ENCODE assay signal across 15 cellular contexts in the genomic region with DNA sequence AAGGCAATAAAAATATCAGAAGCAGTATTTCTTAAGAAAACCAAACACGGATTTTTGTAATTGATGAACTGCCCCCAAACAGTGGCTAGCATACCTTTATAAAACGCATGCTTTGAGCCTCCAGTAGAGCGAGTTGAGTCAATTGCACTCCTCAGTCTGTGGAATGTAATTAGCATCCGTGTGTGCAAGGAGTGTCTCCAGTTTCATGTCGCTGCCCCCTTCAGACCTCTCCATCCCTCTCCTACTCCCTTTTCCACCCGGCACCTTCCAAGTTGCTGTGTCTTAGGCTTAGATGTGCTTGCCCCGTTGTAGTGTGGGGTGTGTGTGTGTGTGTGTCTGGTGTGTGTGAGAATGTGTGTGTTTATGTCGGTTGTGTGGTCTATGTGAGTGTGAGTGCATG. TPM values are rescaled to one million over a fixed set of nuclear protein-coding genes. Genes with fewer than 3 reads are reported as not detected.
DNase-seq lines count a peak whose midpoint lies in the region; ATAC-seq and TF ChIP-seq lines count a peak whose summit lies in the region.
"Had no signal": no experiment of that assay in that cellular context is flagged by ENCODE, and none has a peak within 500 bp of the region (broad histone marks: within the 10 kb centered on the region; RNA-seq: fewer than 3 reads in every experiment).

No MANE protein-coding gene starts in this region.

- no peak overlapping the region for H2AK9ac ChIP-seq in IMR-90 (replicated peaks; ENCODE audit: low read depth, low read length, poor library complexity)

- H3K56ac ChIP-seq in IMR-90 (ENCODE audit: extremely low read depth, insufficient read depth, low read length), result no peak overlapping the region

- ATAC-seq in IMR-90 (ENCODE audit: low read depth), result no peak
- ATAC-seq in GM21723 (IDR thresholded peaks at IDR 0.05; ENCODE audit: unreplicated experiment), result no peak
- no peak for ATAC-seq in left cardiac atrium
- ATAC-seq: HCT116, HepG2 had no signal

- H3K14ac ChIP-seq in IMR-90 (replicated peaks; ENCODE audit: low read depth, low read length), result no peak overlapping the region
- H3K14ac ChIP-seq in neuronal stem cell (ENCODE audit: low read length), result no peak overlapping the region

- DNase-seq in AG10803 (ENCODE audit: low read depth) (peak; percentile 37), IMR-90 (no peak), esophagus muscularis mucosa (ENCODE audit: extremely low spot score) (peak; percentile 45), neuronal stem cell (ENCODE audit: low spot score) (no peak), LoVo (ENCODE audit: low spot score) (no peak), adrenal gland (no peak), left cardiac atrium (no peak)
- DNase-seq: BE2C; CD4-positive, alpha-beta memory T cell; DND-41; GF-D8 had no signal

- no peak overlapping the region for H4K5ac ChIP-seq in IMR-90 (ENCODE audit: low read depth, low read length)

- peak overlapping the region; percentile 86 for H2BK5ac ChIP-seq in IMR-90 (ENCODE audit: low read depth, low read length, poor library complexity, severe bottlenecking)
- H2BK5ac ChIP-seq in neuronal stem cell (ENCODE audit: low read length), result no peak overlapping the region

- H4K91ac ChIP-seq in IMR-90 (ENCODE audit: insufficient read depth, low read depth, low read length), result no peak overlapping the region
- H4K91ac ChIP-seq in neuronal stem cell (ENCODE audit: low read depth, low read length, poor library complexity), result no peak overlapping the region

- intact Hi-C loops in IMR-90 (cut with micrococcal nuclease) (no loop called here), esophagus muscularis mucosa (cut with DNase I) (no loop called here), adrenal gland (cut with DNase I) (no loop called here), left cardiac atrium (cut with DNase I) (no loop called here)

- no peak for TF ChIP-seq RAD21 in IMR-90 (IDR thresholded peaks at IDR 0.05; ENCODE audit: low read length)

- H2BK120ac ChIP-seq in IMR-90 (ENCODE audit: low read depth, low read length), result no peak overlapping the region
- H2BK120ac ChIP-seq in neuronal stem cell (ENCODE audit: low read depth, low read length), result no peak overlapping the region

- H3K27me3 ChIP-seq in IMR-90 (ENCODE audit: control insufficient read depth, insufficient read depth, low read length) (peaks cover 3% of the 10 kb centered on the region), esophagus muscularis mucosa (no peaks in the 10 kb centered on the region), neuronal stem cell (ENCODE audit: control insufficient read depth in 3 of 3, insufficient read depth in 3 of 3, low read depth in 1 of 3, low read length in 3 of 3) (peaks cover 0 to 3% (median 0%) of the 10 kb centered on the region in 3 experiments), adrenal gland (no peaks in the 10 kb centered on the region)
- H3K27me3 ChIP-seq: BE2C had no signal

- dilution Hi-C loops in IMR-90 (cut with HindIII; ENCODE audit: low sequenced_read_pairs, unreplicated experiment), result no loop called here

- POLR2A ChIA-PET in IMR-90 (lab: Charles Lee; ENCODE audit: unreplicated experiment), result no interaction called here

- H3K27ac ChIP-seq in IMR-90 (ENCODE audit: insufficient read depth, low read length) (no peak overlapping the region), esophagus muscularis mucosa (replicated peaks in 1 of 4) (no peak overlapping the region), neuronal stem cell (replicated peaks; ENCODE audit: low read length) (no peak overlapping the region), adrenal gland (no peak overlapping the region)
- H3K27ac ChIP-seq: C4-2B had no signal

- in situ Hi-C loops in IMR-90 (cut with MboI; ENCODE audit: low sequenced_read_pairs), result no loop called here

- CTCF ChIA-PET in IMR-90 (lab: Yijun Ruan, JAX), result no interaction called here

- H2BK15ac ChIP-seq in IMR-90 (ENCODE audit: low read depth, low read length) (no peak overlapping the region), neuronal stem cell (ENCODE audit: low read length) (no peak overlapping the region)

- H4K8ac ChIP-seq in IMR-90 (ENCODE audit: low read depth in 2 of 2, low read length in 2 of 2) (no peak overlapping the region), neuronal stem cell (ENCODE audit: low read depth, low read length) (peak overlapping the region; percentile 90)

- 83% methylated on average over 4 of the region's 8 CpGs; no CpG with 5 or more reads in 1 of the 2 experiments for WGBS in IMR-90 (ENCODE audit: extremely low coverage in 2 of 2, insufficient read length in 1 of 2), 2 experiments
- WGBS in esophagus muscularis mucosa, result 75% methylated on average over 8 of the region's 8 CpGs
- WGBS in neuronal stem cell (ENCODE audit: extremely low coverage in 2 of 2, insufficient read length in 2 of 2, insufficient replicate concordance in 1 of 2), 2 donors, result 100% methylated on average over 1 of the region's 8 CpGs; no CpG with 5 or more reads in 1 of the 2 donors
- 71 to 81% (median 78%) methylated on average over 8 of the region's 8 CpGs for WGBS in adrenal gland, 4 donors

- TF ChIP-seq EP300 in esophagus muscularis mucosa (IDR thresholded peaks at IDR 0.05), result no peak

- H2BK20ac ChIP-seq in IMR-90 (ENCODE audit: low read depth, low read length), result no peak overlapping the region

- H2BK12ac ChIP-seq in neuronal stem cell (ENCODE audit: low read length), result no peak overlapping the region

- no peak overlapping the region for H3K18ac ChIP-seq in IMR-90 (ENCODE audit: low read depth, low read length)
- no peak overlapping the region for H3K18ac ChIP-seq in neuronal stem cell (ENCODE audit: low read length)

- peaks cover 11% of the 10 kb centered on the region for H3K9me1 ChIP-seq in IMR-90 (ENCODE audit: insufficient read depth, low read length)

- H4K20me1 ChIP-seq in IMR-90 (ENCODE audit: insufficient read depth, low read length), result no peaks in the 10 kb centered on the region

- BruUV-seq in IMR-90 (replicated peaks; lab: Mats Ljungman, UMichigan), result no TSS peak

- H3K4me1 ChIP-seq in IMR-90 (ENCODE audit: control insufficient read depth, insufficient read depth, low read length), result no peaks in the 10 kb centered on the region; the same call in 1 of the 2 replicates
- H3K4me1 ChIP-seq in esophagus muscularis mucosa, result peaks cover 0 to 8% (median 2%) of the 10 kb centered on the region in 4 donors
- H3K4me1 ChIP-seq in neuronal stem cell (ENCODE audit: control insufficient read depth in 2 of 2, insufficient read depth in 1 of 2, low read depth in 1 of 2, low read length in 2 of 2), result peaks cover 5 to 7% of the 10 kb centered on the region in 2 donors
- no peaks in the 10 kb centered on the region for H3K4me1 ChIP-seq in adrenal gland (replicated peaks in 1 of 2)
- H3K4me1 ChIP-seq: BE2C had no signal

- H2AK5ac ChIP-seq in IMR-90 (ENCODE audit: low read depth, low read length), result no peak overlapping the region
- no peak overlapping the region for H2AK5ac ChIP-seq in neuronal stem cell (ENCODE audit: low read depth, low read length)

- TF ChIP-seq CTCF in AG10803 (conservative IDR thresholded peaks at IDR 0.05; ENCODE audit: low read length) (no peak), IMR-90 (conservative IDR thresholded peaks at IDR 0.05; ENCODE audit: low read depth, low read length) (no peak), esophagus muscularis mucosa (IDR thresholded peaks at IDR 0.05) (no peak), adrenal gland (IDR thresholded peaks at IDR 0.05) (no peak)

- no peak overlapping the region for H2AFZ ChIP-seq in IMR-90 (replicated peaks; ENCODE audit: low read length, poor library complexity)
- H2AFZ ChIP-seq in neuronal stem cell (ENCODE audit: low read length), result peak overlapping the region; percentile 31

- H3K36me3 ChIP-seq in IMR-90 (ENCODE audit: control insufficient read depth, insufficient read depth, low read length), result no peaks in the 10 kb centered on the region
- no peaks in the 10 kb centered on the region for H3K36me3 ChIP-seq in esophagus muscularis mucosa
- H3K36me3 ChIP-seq in neuronal stem cell (replicated peaks in 1 of 2; ENCODE audit: control insufficient read depth in 2 of 2, insufficient read depth in 2 of 2, low read length in 2 of 2), result peaks cover 0 to 8% of the 10 kb centered on the region in 2 donors
- H3K36me3 ChIP-seq in adrenal gland (replicated peaks in 1 of 2), result no peaks in the 10 kb centered on the region
- H3K36me3 ChIP-seq: BE2C had no signal

- H3K4me2 ChIP-seq in IMR-90 (ENCODE audit: low read depth, low read length) (no peak overlapping the region), neuronal stem cell (ENCODE audit: insufficient read depth, low read length, poor library complexity, severe bottlenecking) (no peak overlapping the region)

- H3K4ac ChIP-seq in IMR-90 (ENCODE audit: low read depth, low read length), result no peak overlapping the region
- no peak overlapping the region for H3K4ac ChIP-seq in neuronal stem cell (ENCODE audit: low read length)

- H3K23ac ChIP-seq in IMR-90 (ENCODE audit: low read depth, low read length), result no peak overlapping the region
- H3K23ac ChIP-seq in neuronal stem cell (ENCODE audit: low read depth, low read length, poor library complexity), result no peak overlapping the region

- TF ChIP-seq POLR2A in IMR-90 (IDR thresholded peaks at IDR 0.05; ENCODE audit: low read depth, low read length) (no peak), esophagus muscularis mucosa (IDR thresholded peaks at IDR 0.05; ENCODE audit: low read depth) (no peak), adrenal gland (IDR thresholded peaks at IDR 0.05) (no peak)

- H3K9ac ChIP-seq in IMR-90 (ENCODE audit: low read depth, low read length), result no peak overlapping the region
- no peak overlapping the region for H3K9ac ChIP-seq in neuronal stem cell (ENCODE audit: low read depth, low read length, poor library complexity)

- H3K79me1 ChIP-seq in IMR-90 (ENCODE audit: low read depth in 1 of 2, low read length in 2 of 2) (no peaks in the 10 kb centered on the region), neuronal stem cell (ENCODE audit: low read depth, low read length) (peaks cover 2% of the 10 kb centered on the region)

- H3K4me3 ChIP-seq in AG10803 (ENCODE audit: low read length) (no peak overlapping the region), IMR-90 (ENCODE audit: insufficient read depth, low read depth, low read length) (no peak overlapping the region), esophagus muscularis mucosa (no peak overlapping the region), neuronal stem cell (ENCODE audit: low read length in 2 of 2) (peak overlapping the region in 1 of 2 donors; percentile 43), adrenal gland (no peak overlapping the region)

- peaks cover 3% of the 10 kb centered on the region for H3K9me3 ChIP-seq in IMR-90 (ENCODE audit: control insufficient read depth, insufficient read depth, low read length)
- H3K9me3 ChIP-seq in esophagus muscularis mucosa, result no peaks in the 10 kb centered on the region
- H3K9me3 ChIP-seq in neuronal stem cell (replicated peaks in 1 of 2; ENCODE audit: control insufficient read depth in 2 of 2, insufficient read depth in 1 of 2, low read depth in 1 of 2, low read length in 2 of 2), result peaks cover 6 to 16% of the 10 kb centered on the region in 2 donors
- no peaks in the 10 kb centered on the region for H3K9me3 ChIP-seq in adrenal gland (replicated peaks in 1 of 3)

RNA-seq across cellular contexts. Expression of a gene that starts 58.1 kb away (rescaled TPM):
- total RNA-seq in IMR-90 (2012; rRNA removed), result 192 and 322 TPM in 2 replicates
- polyA plus RNA-seq in IMR-90 (2012; rRNA removed), result 261 and 325 TPM in 2 replicates
- 28.4 and 79.6 TPM in 2 replicates for polyA plus RNA-seq in IMR-90 (2012; cell fraction: cytosol; rRNA removed)
- polyA plus RNA-seq in IMR-90 (2012; cell fraction: nucleus; rRNA removed; ENCODE audit: low replicate concordance), result 30.5 and 89.8 TPM in 2 replicates
- 10 to 100 TPM in 1 of 4 donors, 1 to 10 TPM in 3; 2.0 to 10.3 (median 6.0) TPM for total RNA-seq in esophagus muscularis mucosa
- polyA plus RNA-seq in neuronal stem cell (2013, experiment 1 of 2), result 325 TPM
- polyA plus RNA-seq in neuronal stem cell (2013, experiment 2 of 2), result 323 TPM
- total RNA-seq in adrenal gland, result 100 to 1,000 TPM in 1 of 8 donors, 10 to 100 TPM in 7; 18.3 to 175 (median 40.6) TPM
- 10 to 100 TPM; 37.9 to 88.1 (median 78.5) TPM for polyA plus RNA-seq in adrenal gland
- 1 to 10 TPM; 4.2 to 8.6 TPM for total RNA-seq in left cardiac atrium

Comparison
In these comparisons a context has a peak if more than half of its experiments do, and no peak if none do; other contexts are left out.
1. DNase-seq: peak in AG10803 (single experiment) and esophagus muscularis mucosa (single experiment); none in IMR-90 (single experiment), neuronal stem cell (single experiment), LoVo (single experiment), adrenal gland (0 of 7) and left cardiac atrium (single experiment).